Comparison of ENCODE assay signal across 8 cellular contexts in the genomic region with DNA sequence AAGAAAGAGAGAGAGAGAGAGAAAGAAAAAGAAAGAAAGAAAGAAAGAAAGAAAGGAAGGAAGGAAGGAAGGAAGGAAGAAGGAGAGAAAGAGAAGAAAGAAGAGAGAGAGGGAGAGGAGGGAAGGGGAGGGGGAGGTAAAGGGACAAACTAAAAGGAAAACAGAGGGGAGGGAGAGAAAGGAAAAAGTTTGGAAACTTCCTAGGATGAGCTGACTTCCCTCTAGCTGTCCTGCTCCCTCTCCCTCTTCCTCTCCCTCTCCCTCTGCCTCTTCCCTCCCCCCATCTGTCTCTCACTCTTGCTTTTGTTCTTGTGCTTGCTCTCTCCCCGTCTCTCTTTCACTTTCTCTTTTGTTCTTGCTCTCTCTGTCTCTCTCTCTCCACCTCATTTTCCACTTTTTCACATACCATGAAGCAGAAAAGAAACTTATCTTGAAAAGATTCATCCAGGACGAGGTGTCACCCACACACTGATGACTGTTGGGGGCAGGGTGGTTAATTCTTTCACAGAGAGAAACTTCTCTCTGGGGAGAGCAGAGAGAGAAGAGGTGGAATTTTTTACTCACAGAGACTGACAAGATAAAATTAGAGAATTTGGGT. TPM values are rescaled to one million over a fixed set of nuclear protein-coding genes. Genes with fewer than 3 reads are reported as not detected.
A peak's percentile ranks its signal among the peaks of the same experiment; 100 is the strongest.
DNase-seq lines count a peak whose midpoint lies in the region; ATAC-seq and TF ChIP-seq lines count a peak whose summit lies in the region.

No MANE protein-coding gene starts in this region.

- ATAC-seq in HG02623 (IDR thresholded peaks at IDR 0.05; ENCODE audit: unreplicated experiment), result peak; percentile 49

- H3K4me1 ChIP-seq in SJSA1 (replicated peaks) (peaks cover 10% of the 10 kb centered on the region; the same call in 1 of the 2 replicates), tibial nerve (peaks cover 0 to 15% (median 3%) of the 10 kb centered on the region in 4 donors)

- H3K27ac ChIP-seq in SJSA1 (no peak overlapping the region), tibial nerve (peak overlapping the region; percentile 4 to 83 (median 56))

- peak overlapping the region; percentile 2 to 59 (median 57) for H3K4me3 Mint-ChIP-seq in nephron

- TF ChIP-seq CTCF in choroid plexus epithelial cell (conservative IDR thresholded peaks at IDR 0.05; ENCODE audit: low read depth, low read length), result no peak
- TF ChIP-seq CTCF in nephron (IDR thresholded peaks at IDR 0.05; ENCODE audit: unreplicated experiment in 3 of 3), result no peak
- no peak for TF ChIP-seq CTCF in tibial nerve (IDR thresholded peaks at IDR 0.05)

- in situ Hi-C loops in Caki2 (cut with HindIII; ENCODE audit: low pct_unique_long_range_greater_than_20kb, low sequenced_read_pairs), result no loop called here

- H3K9me3 ChIP-seq in SJSA1 (replicated peaks) (no peaks in the 10 kb centered on the region), tibial nerve (no peaks in the 10 kb centered on the region)

- H3K4me1 Mint-ChIP-seq in nephron, result peaks cover 12% of the 10 kb centered on the region

- no peaks in the 10 kb centered on the region for H3K27me3 Mint-ChIP-seq in nephron (ENCODE audit: low read depth)

- H3K27me3 ChIP-seq in SJSA1 (replicated peaks) (no peaks in the 10 kb centered on the region), tibial nerve (no peaks in the 10 kb centered on the region)

- DNase-seq in Caki2 (ENCODE audit: low read depth) (peak; percentile 25), SJSA1 (ENCODE audit: low read depth in 1 of 2, low spot score in 2 of 2) (peak in 1 of 2 experiments; percentile 62), choroid plexus epithelial cell (ENCODE audit: low read depth) (peak; percentile 78), tibial nerve (ENCODE audit: low spot score in 2 of 2) (no peak), amygdala (lab: John Stamatoyannopoulos, UW) (no peak), islet precursor cell (no peak)

- WGBS in tibial nerve, 2 donors, result 1 to 2% methylated on average over 2 of the region's 2 CpGs

- TF ChIP-seq EP300 in tibial nerve (IDR thresholded peaks at IDR 0.05), result no peak

- H3K9me3 Mint-ChIP-seq in nephron, result no peaks in the 10 kb centered on the region

- H3K4me3 ChIP-seq in SJSA1 (peak overlapping the region; percentile 26), choroid plexus epithelial cell (ENCODE audit: low read depth, low read length) (peak overlapping the region; percentile 52), tibial nerve (peak overlapping the region in 2 of 4 donors; percentile 16 to 42)

- no peak for TF ChIP-seq POLR2A in tibial nerve (IDR thresholded peaks at IDR 0.05)

- peak overlapping the region; percentile 6 to 88 (median 87) for H3K27ac Mint-ChIP-seq in nephron

- H3K36me3 ChIP-seq in SJSA1 (no peaks in the 10 kb centered on the region), tibial nerve (no peaks in the 10 kb centered on the region)

- H3K36me3 Mint-ChIP-seq in nephron (ENCODE audit: low read depth), result no peaks in the 10 kb centered on the region

RNA-seq across cellular contexts. Expression of gene DUSP22, which starts 56.4 kb away (rescaled TPM):
- 6.0 and 23.8 TPM in 2 replicates for total RNA-seq in Caki2 (2014; rRNA removed; shearing (Covaris generic); ENCODE audit: low replicate concordance)
- 13.2 and 17.8 TPM in 2 replicates for total RNA-seq in SJSA1 (2014; rRNA removed; shearing (Covaris generic))
- total RNA-seq in tibial nerve, result 10 to 100 TPM; 53.2 to 89.8 (median 73.7) TPM

Comparison
In these comparisons a context has a peak if more than half of its experiments do, and no peak if none do; other contexts are left out.
1. DNase-seq: peak in Caki2 (single experiment) and choroid plexus epithelial cell (single experiment); none in tibial nerve (0 of 2), amygdala (0 of 56) and islet precursor cell (single experiment).